1 cellular context compared by ENCODE assay signal in genomic region chr17:80441133-80441578, GRCh38.
TF ChIP-seq lines count a peak whose summit lies in the region.

No MANE protein-coding gene starts in this region.

TF ChIP-seq in K562, 482 proteins besides CTCF, POLR2A, EP300 and RAD21 (continued from another document and continues in another):
- TF ChIP-seq REST (CRISPR knock-in tag; IDR thresholded peaks at IDR 0.05; ENCODE audit: low read depth) (peak; percentile 98), ZBTB40 (IDR thresholded peaks at IDR 0.05) (peak; percentile 61), ZBTB40 (CRISPR knock-in tag; IDR thresholded peaks at IDR 0.05) (peak; percentile 41; the same call in 1 of the 2 replicates), ZNF511 (CRISPR knock-in tag; IDR thresholded peaks at IDR 0.05) (peak; percentile 94), BHLHE40 (IDR thresholded peaks at IDR 0.05; ENCODE audit: low read length) (peak; percentile 73), GABPA (tag; conservative IDR thresholded peaks at IDR 0.05; ENCODE audit: low read depth) (peak; percentile 69), STAG1 (CRISPR knock-in tag; IDR thresholded peaks at IDR 0.05; ENCODE audit: borderline replicate concordance) (0 out of 2 replicates have a peak, but pooled peaks have one; percentile 8), USF2 (CRISPR knock-in tag; IDR thresholded peaks at IDR 0.05) (peak; percentile 28; the same call in 1 of the 2 replicates), TEAD1 (CRISPR knock-in tag; IDR thresholded peaks at IDR 0.05) (peak in 1 of 2 experiments; percentile 59; a peak in 1 of 4 replicates), AFF1 (IDR thresholded peaks at IDR 0.05; ENCODE audit: low read depth in 1 of 2, partially characterized antibody in 2 of 2) (peak in 1 of 2 experiments; percentile 72), TARDBP (IDR thresholded peaks at IDR 0.05) (no peak), MAZ (CRISPR knock-in tag; conservative IDR thresholded peaks at IDR 0.05 in 1 of 2, IDR thresholded peaks at IDR 0.05 in 1 of 2) (peak in 1 of 2 experiments; percentile 69; a peak in 2 of 4 replicates), CREM (IDR thresholded peaks at IDR 0.05; ENCODE audit: low read depth) (peak; percentile 60), ARID4B (CRISPR knock-in tag; IDR thresholded peaks at IDR 0.05) (peak; percentile 52; the same call in 1 of the 2 replicates), SRF (CRISPR knock-in tag; IDR thresholded peaks at IDR 0.05) (peak in 1 of 2 experiments; percentile 57; a peak in 1 of 4 replicates), ZNF75A (CRISPR knock-in tag; IDR thresholded peaks at IDR 0.05) (no peak), FOXA1 (IDR thresholded peaks at IDR 0.05; ENCODE audit: borderline replicate concordance) (no peak), KDM4B (IDR thresholded peaks at IDR 0.05; ENCODE audit: borderline replicate concordance in 2 of 2, low read depth in 1 of 2) (0 out of 4 replicates have a peak, but pooled peaks of 1 of the 2 experiments have one; percentile 41), NCOA1 (IDR thresholded peaks at IDR 0.05; ENCODE audit: low read depth) (0 out of 2 replicates have a peak, but pooled peaks have one; percentile 36), AFF4 (CRISPR knock-in tag; IDR thresholded peaks at IDR 0.05) (0 out of 2 replicates have a peak, but pooled peaks have one; percentile 34), EHMT2 (IDR thresholded peaks at IDR 0.05) (peak; percentile 96)
